8 cellular contexts compared by ENCODE assay signal in genomic region chr3:6860911-6861330, GRCh38. TPM values are rescaled to one million over a fixed set of nuclear protein-coding genes. Genes with fewer than 3 reads are reported as not detected.
DNase-seq lines count a peak whose midpoint lies in the region; ATAC-seq and TF ChIP-seq lines count a peak whose summit lies in the region.

TSS of gene GRM7 (plus strand) at chr3:6861115.

- peaks cover 0 to 27% (median 10%) of the 10 kb centered on the region in 3 donors for H3K4me1 ChIP-seq in gastroesophageal sphincter

- no peak for TF ChIP-seq POLR2A in gastroesophageal sphincter (IDR thresholded peaks at IDR 0.05)

- H3K4me1 Mint-ChIP-seq in neural crest cell = peaks cover 13% of the 10 kb centered on the region

- H3K27me3 ChIP-seq in gastroesophageal sphincter = peaks cover 51% of the 10 kb centered on the region

- H3K9me3 ChIP-seq in gastroesophageal sphincter = no peaks in the 10 kb centered on the region

- H3K9me3 Mint-ChIP-seq in neural crest cell = no peaks in the 10 kb centered on the region

- H3K4me3 ChIP-seq in gastroesophageal sphincter = peak within 1 kb of the TSS; percentile 44 to 60

- H3K27ac ChIP-seq in gastroesophageal sphincter = peak within 1 kb of the TSS in 1 of 4 donors; percentile 43

- peak within 1 kb of the TSS; percentile 88 for H3K4me3 Mint-ChIP-seq in neural crest cell

- TF ChIP-seq EP300 in gastroesophageal sphincter (IDR thresholded peaks at IDR 0.05) = no peak

- H3K27me3 Mint-ChIP-seq in neural crest cell (ENCODE audit: low read depth) = peaks cover 94% of the 10 kb centered on the region

- TF ChIP-seq CTCF in gastroesophageal sphincter (IDR thresholded peaks at IDR 0.05) (no peak), neural crest cell (conservative IDR thresholded peaks at IDR 0.05) (no peak)

- ATAC-seq in gastroesophageal sphincter (peak; percentile 77), HG02852 (IDR thresholded peaks at IDR 0.05; ENCODE audit: unreplicated experiment) (no peak)

- H3K36me3 Mint-ChIP-seq in neural crest cell (ENCODE audit: low read depth) = no peaks in the 10 kb centered on the region

- no peaks in the 10 kb centered on the region for H3K36me3 ChIP-seq in gastroesophageal sphincter

- no CpG with 5 or more reads among the region's 33 CpGs for WGBS in gastroesophageal sphincter (ENCODE audit: low coverage in 1 of 2), 2 donors

- no peak within 1 kb of the TSS for H3K27ac Mint-ChIP-seq in neural crest cell (ENCODE audit: unreplicated experiment)

- DNase-seq in Ammon's horn (ENCODE audit: low spot score) (peak; percentile 90), NCI-H526 treated with DMSO at 0.1 percent for 48 hours (lab: John Stamatoyannopoulos, UW) (peak; percentile 30), neural crest cell (ENCODE audit: low read depth, low spot score) (peak; percentile 16), activated T-cell treated with anti-CD3 and anti-CD28 coated beads for 4 hours (no peak), AG20443 (ENCODE audit: low spot score) (no peak), NCI-H2107 treated with DMSO at 0.1 percent for 48 hours (lab: John Stamatoyannopoulos, UW; ENCODE audit: unreplicated experiment) (no peak)

RNA-seq across cellular contexts. Expression of gene GRM7, which starts in this region (rescaled TPM):
- total RNA-seq in gastroesophageal sphincter = 1 to 10 TPM in 1 of 4 donors, under 1 TPM in 1, not detected in 2; 0.40 to 7.6 TPM
- total RNA-seq in neural crest cell = 0.89 and 1.5 TPM in 2 replicates

Comparison
In these comparisons a context has a peak if more than half of its experiments do, and no peak if none do; other contexts are left out.
1. DNase-seq: peak in Ammon's horn (single experiment), NCI-H526 treated with DMSO at 0.1 percent for 48 hours (single experiment) and neural crest cell (single experiment); none in activated T-cell treated with anti-CD3 and anti-CD28 coated beads for 4 hours (single experiment), AG20443 (single experiment) and NCI-H2107 treated with DMSO at 0.1 percent for 48 hours (single experiment).